In genomic region chr11:64656797-64657196, GRCh38 we compare ENCODE assay signal across 1 cellular context.
TF ChIP-seq lines count a peak whose summit lies in the region.

No MANE protein-coding gene starts in this region.

TF ChIP-seq in HEK293, 187 proteins besides CTCF, POLR2A, EP300 and RAD21 (continued from another document):
- TF ChIP-seq, protein P1, sequence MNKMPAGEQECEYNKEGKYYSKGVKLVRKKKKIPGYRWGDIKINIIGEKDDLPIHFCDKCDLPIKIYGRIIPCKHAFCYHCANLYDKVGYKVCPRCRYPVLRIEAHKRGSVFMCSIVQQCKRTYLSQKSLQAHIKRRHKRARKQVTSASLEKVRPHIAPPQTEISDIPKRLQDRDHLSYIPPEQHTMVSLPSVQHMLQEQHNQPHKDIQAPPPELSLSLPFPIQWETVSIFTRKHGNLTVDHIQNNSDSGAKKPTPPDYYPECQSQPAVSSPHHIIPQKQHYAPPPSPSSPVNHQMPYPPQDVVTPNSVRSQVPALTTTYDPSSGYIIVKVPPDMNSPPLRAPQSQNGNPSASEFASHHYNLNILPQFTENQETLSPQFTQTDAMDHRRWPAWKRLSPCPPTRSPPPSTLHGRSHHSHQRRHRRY (tag by site-specific recombination; IDR thresholded peaks at IDR 0.05): no peak
